ENCODE assay signal across 18 cellular contexts in genomic region chr22:26139320-26139719, GRCh38. TPM values are rescaled to one million over a fixed set of nuclear protein-coding genes. Genes with fewer than 3 reads are reported as not detected.
DNase-seq lines count a peak whose midpoint lies in the region; ATAC-seq lines count a peak whose summit lies in the region.
"Had no signal": no experiment of that assay in that cellular context is flagged by ENCODE, and none has a peak within 500 bp of the region (broad histone marks: within the 10 kb centered on the region; RNA-seq: fewer than 3 reads in every experiment).

No MANE protein-coding gene starts in this region.

- H3K9me3 ChIP-seq in SJCRH30 (replicated peaks), result 0 out of 2 replicates have a peak, but pooled peaks cover 3% of the 10 kb centered on the region
- H3K9me3 ChIP-seq: suprapubic skin had no signal

- no peaks in the 10 kb centered on the region for H3K9me3 Mint-ChIP-seq in activated CD4-positive, alpha-beta T cell treated with anti-CD3 and anti-CD28 coated beads, Interleukin-2, amount 10 ng/mL, durations not matched to agents 7 days and 5 days

- no peaks in the 10 kb centered on the region for H3K4me1 ChIP-seq in SJCRH30
- H3K4me1 ChIP-seq: suprapubic skin had no signal

- DNase-seq in DMS153 (lab: John Stamatoyannopoulos, UW), result peak; percentile 86
- DNase-seq in NCI-H1105 (lab: John Stamatoyannopoulos, UW), result peak; percentile 84
- peak in 49 of 58 donors; percentile 2 to 70 (median 37) for DNase-seq in anterior cingulate cortex (lab: John Stamatoyannopoulos, UW)
- DNase-seq in myocyte (ENCODE audit: low read depth), result peak; percentile 2
- no peak for DNase-seq in stimulated activated CD4-positive, alpha-beta T cell treated with anti-CD3 and anti-CD28 coated beads, Interleukin-4, amount 100 ng/mL, for 24 hours
- no peak for DNase-seq in activated CD4-positive, alpha-beta T cell treated with anti-CD3 and anti-CD28 coated beads, Interleukin-2, amount 10 ng/mL, durations not matched to agents 7 days and 5 days
- DNase-seq in SJCRH30, result no peak
- DNase-seq: activated CD4-positive, CD25-positive, alpha-beta regulatory T cell; activated naive CD4-positive, alpha-beta T cell treated with Interleukin-2 at 50 U/mL for 16 hours; EL; KG1; NCI-H187; stimulated activated CD4-positive, alpha-beta T cell treated with anti-CD3 and anti-CD28 coated beads, Interleukin-12 subunit alpha, Interleukin-12 subunit beta, amount 100 ng/mL, for 4 hours had no signal

- no peak overlapping the region for H3K4me3 ChIP-seq in SJCRH30
- H3K4me3 ChIP-seq: suprapubic skin had no signal

- H3K36me3 Mint-ChIP-seq in activated CD4-positive, alpha-beta T cell treated with anti-CD3 and anti-CD28 coated beads, Interleukin-2, amount 10 ng/mL, durations not matched to agents 7 days and 5 days (ENCODE audit: low read depth), result no peaks in the 10 kb centered on the region

- CTCF ChIA-PET in activated CD4-positive, alpha-beta T cell treated with anti-CD3 and anti-CD28 coated beads, Interleukin-2, amount 10 ng/mL, durations not matched to agents 7 days and 5 days (lab: Charles Lee), result no interaction called here

- H3K4me3 Mint-ChIP-seq in activated CD4-positive, alpha-beta T cell treated with anti-CD3 and anti-CD28 coated beads, Interleukin-2, amount 10 ng/mL, durations not matched to agents 7 days and 5 days, result no peak overlapping the region

- no peak for ATAC-seq in GM19324 (IDR thresholded peaks at IDR 0.05; ENCODE audit: low FRiP score, unreplicated experiment)

- H3K27ac ChIP-seq in SJCRH30, result no peak overlapping the region
- H3K27ac ChIP-seq: HL-60, suprapubic skin had no signal

- POLR2A ChIA-PET in activated CD4-positive, alpha-beta T cell treated with anti-CD3 and anti-CD28 coated beads, Interleukin-2, amount 10 ng/mL, durations not matched to agents 7 days and 5 days (lab: Charles Lee), result no interaction called here

- H3K27me3 Mint-ChIP-seq in activated CD4-positive, alpha-beta T cell treated with anti-CD3 and anti-CD28 coated beads, Interleukin-2, amount 10 ng/mL, durations not matched to agents 7 days and 5 days, result no peaks in the 10 kb centered on the region

- H3K27ac Mint-ChIP-seq in activated CD4-positive, alpha-beta T cell treated with anti-CD3 and anti-CD28 coated beads, Interleukin-2, amount 10 ng/mL, durations not matched to agents 7 days and 5 days, result no peak overlapping the region

- no peaks in the 10 kb centered on the region for H3K4me1 Mint-ChIP-seq in activated CD4-positive, alpha-beta T cell treated with anti-CD3 and anti-CD28 coated beads, Interleukin-2, amount 10 ng/mL, durations not matched to agents 7 days and 5 days

- peaks cover 3% of the 10 kb centered on the region; the same call in 1 of the 2 replicates for H3K27me3 ChIP-seq in SJCRH30

- H3K36me3 ChIP-seq in SJCRH30, result no peaks in the 10 kb centered on the region
- H3K36me3 ChIP-seq: suprapubic skin had no signal

RNA-seq across cellular contexts. Expression of gene SEZ6L, which starts 29.9 kb away (rescaled TPM):
- 0.03 TPM in 1 of 2 replicates, not detected in the other for total RNA-seq in myocyte
- not detected for polyA plus RNA-seq in myocyte (2012)
- not detected for total RNA-seq in activated CD4-positive, alpha-beta T cell treated with anti-CD3 and anti-CD28 coated beads, Interleukin-2, amount 10 ng/mL, durations not matched to agents 7 days and 5 days
- 0.08 and 0.14 TPM in 2 replicates for total RNA-seq in SJCRH30 (2014; rRNA removed; shearing (Covaris generic))
- total RNA-seq: fibroblast of villous mesenchyme, osteocyte had no signal

Comparison
In these comparisons a context has a peak if more than half of its experiments do, and no peak if none do; other contexts are left out.
1. DNase-seq: peak in DMS153 (single experiment), NCI-H1105 (single experiment), anterior cingulate cortex (49 of 58) and myocyte (single experiment); none in stimulated activated CD4-positive, alpha-beta T cell treated with anti-CD3 and anti-CD28 coated beads, Interleukin-4, amount 100 ng/mL, for 24 hours (single experiment), activated CD4-positive, alpha-beta T cell treated with anti-CD3 and anti-CD28 coated beads, Interleukin-2, amount 10 ng/mL, durations not matched to agents 7 days and 5 days (single experiment) and SJCRH30 (0 of 2).